ENCODE assay signal across 10 cellular contexts in genomic region chr2:183057333-183057985, GRCh38. TPM values are rescaled to one million over a fixed set of nuclear protein-coding genes. Genes with fewer than 3 reads are reported as not detected.
A peak's percentile ranks its signal among the peaks of the same experiment; 100 is the strongest.
DNase-seq lines count a peak whose midpoint lies in the region; ATAC-seq, FAIRE-seq and TF ChIP-seq lines count a peak whose summit lies in the region.
"Had no signal": no experiment of that assay in that cellular context is flagged by ENCODE, and none has a peak within 500 bp of the region (broad histone marks: within the 10 kb centered on the region; RNA-seq: fewer than 3 reads in every experiment).

No MANE protein-coding gene starts in this region.

- intact Hi-C loops in esophagus muscularis mucosa (cut with DNase I) = no loop called here

- DNase-seq in urothelium cell line (ENCODE audit: low spot score) (no peak), esophagus muscularis mucosa (ENCODE audit: extremely low spot score) (no peak)
- no peak for DNase-seq in activated naive CD4-positive, alpha-beta T cell (lab: John Stamatoyannopoulos, UW)
- DNase-seq: activated naive CD4-positive, alpha-beta T cell treated with anti-CD3 and anti-CD28 coated beads, Interleukin-2, amount 10 ng/mL, durations not matched to agents 7 days and 5 days; DMS79 treated with DMSO at 0.1 percent for 48 hours; effector memory CD8-positive, alpha-beta T cell had no signal

- H3K4me1 ChIP-seq in stomach smooth muscle (ENCODE audit: control insufficient read depth, insufficient read depth, low read length) (peaks cover 2% of the 10 kb centered on the region), esophagus muscularis mucosa (peaks cover 3 to 23% (median 14%) of the 10 kb centered on the region in 4 donors)

- 39% methylated on average over 3 of the region's 3 CpGs for WGBS in esophagus muscularis mucosa

- peak; percentile 68 for ATAC-seq in GM19395 (IDR thresholded peaks at IDR 0.05; ENCODE audit: unreplicated experiment)
- ATAC-seq in HG02798 (IDR thresholded peaks at IDR 0.05; ENCODE audit: poor library complexity, unreplicated experiment) = peak; percentile 57
- peak; percentile 32 for ATAC-seq in HG03521 (IDR thresholded peaks at IDR 0.05; ENCODE audit: unreplicated experiment)
- ATAC-seq: effector memory CD8-positive, alpha-beta T cell had no signal

- no peak for TF ChIP-seq CTCF in esophagus muscularis mucosa (IDR thresholded peaks at IDR 0.05)

- no peak overlapping the region for H3K9ac ChIP-seq in stomach smooth muscle (ENCODE audit: low read length in 2 of 2)

- no peaks in the 10 kb centered on the region for H3K9me3 ChIP-seq in stomach smooth muscle (ENCODE audit: control insufficient read depth in 2 of 2, low read length in 2 of 2)
- H3K9me3 ChIP-seq in esophagus muscularis mucosa = no peaks in the 10 kb centered on the region

- H3K27me3 ChIP-seq in stomach smooth muscle (ENCODE audit: control insufficient read depth in 1 of 2, insufficient read depth in 2 of 2, low read length in 2 of 2) = no peaks in the 10 kb centered on the region
- H3K27me3 ChIP-seq in esophagus muscularis mucosa = no peaks in the 10 kb centered on the region

- no peak for FAIRE-seq in urothelium cell line (lab: Jason Lieb, UNC)

- no peak for TF ChIP-seq EP300 in esophagus muscularis mucosa (IDR thresholded peaks at IDR 0.05)

- H3K36me3 ChIP-seq in stomach smooth muscle (ENCODE audit: control insufficient read depth in 2 of 2, insufficient read depth in 2 of 2, low read length in 2 of 2) (no peaks in the 10 kb centered on the region), esophagus muscularis mucosa (no peaks in the 10 kb centered on the region)

- peak overlapping the region; percentile 7 for H3K27ac ChIP-seq in stomach smooth muscle (ENCODE audit: low read length)
- peak overlapping the region in 2 of 4 donors; percentile 28 to 48 for H3K27ac ChIP-seq in esophagus muscularis mucosa (replicated peaks in 1 of 4)

- TF ChIP-seq POLR2A in esophagus muscularis mucosa (IDR thresholded peaks at IDR 0.05; ENCODE audit: low read depth) = no peak

- H3K4me3 ChIP-seq in stomach smooth muscle (ENCODE audit: low read length in 2 of 2) (no peak overlapping the region), esophagus muscularis mucosa (no peak overlapping the region)

RNA-seq across cellular contexts. Expression of gene NCKAP1, which starts 19.2 kb away (rescaled TPM):
- total RNA-seq in esophagus muscularis mucosa = 100 to 1,000 TPM; 210 to 288 (median 249) TPM

RNA-seq across cellular contexts. Expression of gene DUSP19, which starts 21.1 kb away (rescaled TPM):
- 1 to 10 TPM; 2.5 to 7.0 (median 5.0) TPM for total RNA-seq in esophagus muscularis mucosa
